ENCODE assay signal across 11 cellular contexts in genomic region chr4:10105920-10106319, GRCh38. TPM values are rescaled to one million over a fixed set of nuclear protein-coding genes. Genes with fewer than 3 reads are reported as not detected.
DNase-seq lines count a peak whose midpoint lies in the region; ATAC-seq, FAIRE-seq and TF ChIP-seq lines count a peak whose summit lies in the region.
"Had no signal": no experiment of that assay in that cellular context is flagged by ENCODE, and none has a peak within 500 bp of the region (broad histone marks: within the 10 kb centered on the region; RNA-seq: fewer than 3 reads in every experiment).

No MANE protein-coding gene starts in this region.

- H3K9me3 ChIP-seq in A549 (no peaks in the 10 kb centered on the region), MG63 (no peaks in the 10 kb centered on the region), duodenal mucosa (ENCODE audit: control insufficient read depth in 1 of 2, low read length in 2 of 2) (no peaks in the 10 kb centered on the region)

- peak overlapping the region in 1 of 3 experiments; percentile 18 for H3K4me3 Mint-ChIP-seq in nephron

- H3K4me1 ChIP-seq in A549: peaks cover 50% of the 10 kb centered on the region
- H3K4me1 ChIP-seq in duodenal mucosa (ENCODE audit: control insufficient read depth in 1 of 2, insufficient read depth in 2 of 2, low read length in 2 of 2): peaks cover 76 to 78% of the 10 kb centered on the region in 2 donors

- H3K27me3 Mint-ChIP-seq in nephron (ENCODE audit: low read depth): no peaks in the 10 kb centered on the region

- no peaks in the 10 kb centered on the region for H3K9me3 Mint-ChIP-seq in nephron

- TF ChIP-seq EP300 in A549 (IDR thresholded peaks at IDR 0.05): no peak

- no peak for TF ChIP-seq CTCF in A549 (IDR thresholded peaks at IDR 0.05)
- no peak for TF ChIP-seq CTCF in nephron (IDR thresholded peaks at IDR 0.05; ENCODE audit: unreplicated experiment in 3 of 3)

- 92% methylated on average over 2 of the region's 4 CpGs for WGBS in A549 (ENCODE audit: missing lambda C conversion rate)

- H3K4me1 Mint-ChIP-seq in nephron: peaks cover 96% of the 10 kb centered on the region

- no peak for DNase-seq in A549 (ENCODE audit: low read depth in 1 of 2, low spot score in 1 of 2)
- no peak for DNase-seq in MG63
- DNase-seq in AG08395 (ENCODE audit: low spot score): no peak
- DNase-seq in medulla oblongata (ENCODE audit: extremely low spot score): no peak
- no peak for DNase-seq in H4 (ENCODE audit: low spot score)
- DNase-seq: DND-41, NCI-H1417, SHP77 treated with DMSO at 0.1 percent for 48 hours had no signal

- no peak for TF ChIP-seq RAD21 in A549 (conservative IDR thresholded peaks at IDR 0.05 in 1 of 2, IDR thresholded peaks at IDR 0.05 in 1 of 2)

- ATAC-seq in A549: no peak
- no peak for ATAC-seq in GM18505 (IDR thresholded peaks at IDR 0.05; ENCODE audit: unreplicated experiment)

- peak overlapping the region in 2 of 3 experiments; percentile 22 to 61 for H3K27ac Mint-ChIP-seq in nephron

- H3K27me3 ChIP-seq in MG63 (no peaks in the 10 kb centered on the region), duodenal mucosa (ENCODE audit: control insufficient read depth in 1 of 2, insufficient read depth in 2 of 2, low read length in 2 of 2) (no peaks in the 10 kb centered on the region)

- CTCF ChIA-PET in A549 (lab: Yijun Ruan, JAX): interaction anchor here (0.5 to 1.2 kb wide), 3 partner anchors 10 to 34 kb away, joined by 3 read pairs; partner anchors contain the start of gene WDR1

- peak overlapping the region in 1 of 2 donors; percentile 20 for H3K9ac ChIP-seq in duodenal mucosa (ENCODE audit: low read depth in 1 of 2, low read length in 2 of 2)

- 0 out of 3 replicates have a peak overlapping the region, but pooled peaks have one; percentile 8 for H3K4me3 ChIP-seq in A549
- peak overlapping the region; percentile 26; the same call in 1 of the 2 replicates for H3K4me3 ChIP-seq in MG63
- H3K4me3 ChIP-seq in duodenal mucosa (ENCODE audit: low read depth in 1 of 2, low read length in 2 of 2): no peak overlapping the region

- TF ChIP-seq POLR2A in A549 (IDR thresholded peaks at IDR 0.05; ENCODE audit: low read length): no peak
- no peak for TF ChIP-seq POLR2A in GM18505 (IDR thresholded peaks at IDR 0.05; ENCODE audit: borderline replicate concordance, extremely low read depth, insufficient read depth, insufficient read length)

- H3K36me3 ChIP-seq in MG63: peaks cover 49% of the 10 kb centered on the region
- peaks cover 34 to 71% of the 10 kb centered on the region in 2 donors for H3K36me3 ChIP-seq in duodenal mucosa (ENCODE audit: control insufficient read depth in 1 of 2, insufficient read depth in 2 of 2, low read length in 2 of 2)

- H3K27ac ChIP-seq in A549 (peak overlapping the region in 1 of 2 experiments; percentile 76; a peak in 3 of 6 replicates), duodenal mucosa (ENCODE audit: low read depth, low read length) (peak overlapping the region; percentile 28)

- H3K4me2 ChIP-seq in A549: peak overlapping the region; percentile 73

- POLR2A ChIA-PET in A549 (lab: Yijun Ruan, JAX): interaction anchor here (2.6 kb wide), 1 partner anchor 11 kb away, joined by 7 read pairs; the partner anchor contains the start of gene WDR1

- no peak for FAIRE-seq in A549 (lab: Jason Lieb, UNC)

- peaks cover 72% of the 10 kb centered on the region for H3K36me3 Mint-ChIP-seq in nephron (ENCODE audit: low read depth)

TF ChIP-seq in A549, 52 proteins besides CTCF, POLR2A, EP300 and RAD21:
- TF ChIP-seq MAX (IDR thresholded peaks at IDR 0.05) (no peak), USF2 (IDR thresholded peaks at IDR 0.05) (no peak), CEBPB (IDR thresholded peaks at IDR 0.05) (no peak), EHF (CRISPR knock-in tag; IDR thresholded peaks at IDR 0.05) (no peak), MAZ (IDR thresholded peaks at IDR 0.05; ENCODE audit: borderline replicate concordance, low read depth, low read length) (no peak), TP53 (CRISPR knock-in tag; IDR thresholded peaks at IDR 0.05) (no peak), CBX8 (IDR thresholded peaks at IDR 0.05) (no peak), MYC (IDR thresholded peaks at IDR 0.05; ENCODE audit: borderline replicate concordance, low read length) (no peak), MAFK (IDR thresholded peaks at IDR 0.05; ENCODE audit: partially characterized antibody) (no peak), RFX5 (IDR thresholded peaks at IDR 0.05) (no peak), JUN (IDR thresholded peaks at IDR 0.05) (no peak)

RNA-seq across cellular contexts. Expression of gene WDR1, which starts 10.7 kb away (rescaled TPM):
- polyA plus RNA-seq in A549 (2011; rRNA removed) (207 and 326 TPM in 2 replicates), A549 (2017; fragmentation: RNase III; extraction: RNeasy Plus Mini Kit Qiagen cat#74134 plus additional on column Dnase treatment) (251 to 278 TPM (median 266 TPM) in 3 replicates)
- polyA plus RNA-seq in A549 (2012; cell fraction: cytosol; rRNA removed): 347 and 391 TPM in 2 replicates
- 453 and 488 TPM in 2 replicates for polyA plus RNA-seq in A549 (2012; cell fraction: nucleus; rRNA removed)
- 249 and 252 TPM in 2 replicates for polyA minus RNA-seq in A549 (2011; rRNA and poly(A)+ RNA removed)
- 181 and 237 TPM in 2 replicates for total RNA-seq in MG63 (2014; rRNA removed; shearing (Covaris generic); ENCODE audit: low replicate concordance)
- 189 and 209 TPM in 2 replicates for total RNA-seq in H4 (2014; rRNA removed; shearing (Covaris generic))

Comparison
In these comparisons a context has a peak if more than half of its experiments do, and no peak if none do; other contexts are left out.
1. H3K4me3 ChIP-seq: peak in A549 (single experiment) and MG63 (single experiment); none in duodenal mucosa (0 of 2).